In the genomic region with DNA sequence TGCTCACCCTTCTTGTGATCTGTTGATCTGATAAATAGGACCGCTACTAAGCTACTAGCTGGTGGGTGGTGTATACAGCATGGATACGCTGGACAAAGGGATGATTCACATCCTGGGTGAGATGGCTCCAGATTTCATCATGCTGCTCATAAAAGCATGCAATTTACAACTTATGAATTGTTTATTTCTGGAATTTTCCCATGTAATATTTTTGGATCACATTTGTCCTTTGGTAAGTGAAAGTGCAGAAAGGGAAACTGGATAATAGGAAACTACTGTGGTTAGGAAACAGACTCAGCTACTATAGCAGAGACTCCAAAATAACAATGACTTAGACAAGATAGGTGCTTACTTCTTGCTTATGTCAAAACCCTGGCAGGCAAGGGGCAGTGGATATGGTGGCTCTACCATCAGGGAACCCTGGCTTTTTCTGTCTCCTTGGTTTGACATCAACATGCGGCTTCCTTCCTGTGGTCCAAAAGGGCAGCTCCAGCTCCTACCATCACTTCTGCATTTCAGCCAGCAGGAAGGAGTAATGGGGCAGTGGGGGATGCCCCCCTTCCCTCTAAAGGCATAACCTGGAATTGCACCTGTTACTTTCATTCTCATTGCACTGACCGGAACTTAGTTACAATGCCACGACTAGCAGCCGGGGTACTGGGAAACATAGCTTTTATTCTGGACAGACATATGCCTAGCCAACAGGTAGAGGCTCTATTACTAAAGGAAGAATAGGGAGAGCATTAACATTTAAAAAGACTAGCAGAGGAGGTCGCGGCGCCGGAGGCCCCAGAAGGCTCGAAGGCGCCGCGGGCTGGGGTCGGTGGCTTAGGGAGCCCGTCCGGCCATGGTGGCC, we compare ENCODE assay signal across 10 cellular contexts. TPM values are rescaled to one million over a fixed set of nuclear protein-coding genes. Genes with fewer than 3 reads are reported as not detected.
A peak's percentile ranks its signal among the peaks of the same experiment; 100 is the strongest.
DNase-seq lines count a peak whose midpoint lies in the region; ATAC-seq and TF ChIP-seq lines count a peak whose summit lies in the region.
"Had no signal": no experiment of that assay in that cellular context is flagged by ENCODE, and none has a peak within 500 bp of the region (broad histone marks: within the 10 kb centered on the region; RNA-seq: fewer than 3 reads in every experiment).

No MANE protein-coding gene starts in this region.

- TF ChIP-seq CTCF in epithelial cell of proximal tubule (conservative IDR thresholded peaks at IDR 0.05; ENCODE audit: low read depth, low read length): peak; percentile 42
- TF ChIP-seq CTCF in right atrium auricular region (IDR thresholded peaks at IDR 0.05): no peak

- H3K4me3 ChIP-seq in GM23248: 0 out of 2 replicates have a peak overlapping the region, but pooled peaks have one; percentile 4
- no peak overlapping the region for H3K4me3 ChIP-seq in epithelial cell of proximal tubule (ENCODE audit: low read depth, low read length)
- H3K4me3 ChIP-seq in skeletal muscle satellite cell (ENCODE audit: low read length): peak overlapping the region; percentile 33
- H3K4me3 ChIP-seq in right atrium auricular region: no peak overlapping the region

- in situ Hi-C loops in GM23248 (cut with MboI): no loop called here

- H3F3A ChIP-seq in GM23248 (ENCODE audit: insufficient read depth): peaks cover 24% of the 10 kb centered on the region; the same call in 1 of the 2 replicates

- H3K4me1 ChIP-seq in GM23248 (ENCODE audit: insufficient read depth) (peaks cover 17% of the 10 kb centered on the region), skeletal muscle satellite cell (ENCODE audit: control insufficient read depth, insufficient read depth, low read length) (peaks cover 20% of the 10 kb centered on the region), right atrium auricular region (peaks cover 0 to 7% of the 10 kb centered on the region in 2 donors)

- DNase-seq in GM23248 (peak; percentile 87), OCI-M1 (lab: John Stamatoyannopoulos, UW) (peak; percentile 35), epithelial cell of proximal tubule (ENCODE audit: low read depth) (no peak), erythroblast (lab: John Stamatoyannopoulos, UW) (no peak), right atrium auricular region (ENCODE audit: low spot score) (no peak)
- DNase-seq: T-helper 17 cell had no signal

- H3K27ac ChIP-seq in GM23248: peak overlapping the region; percentile 70
- no peak overlapping the region for H3K27ac ChIP-seq in right atrium auricular region
- H3K27ac ChIP-seq: HL-60 had no signal

- H3K4me2 ChIP-seq in GM23248 (ENCODE audit: unreplicated experiment) (peak overlapping the region; percentile 50), skeletal muscle satellite cell (ENCODE audit: low read length) (peak overlapping the region; percentile 69)

- ATAC-seq in HG03342 (IDR thresholded peaks at IDR 0.05; ENCODE audit: unreplicated experiment) (no peak), HG02642 (IDR thresholded peaks at IDR 0.05; ENCODE audit: poor library complexity, unreplicated experiment) (no peak)
- ATAC-seq: T-helper 17 cell had no signal

- no peaks in the 10 kb centered on the region for H3K9me2 ChIP-seq in GM23248 (ENCODE audit: insufficient read depth)

- WGBS in GM23248 (ENCODE audit: low coverage in 1 of 2, low lambda C conversion rate in 2 of 2, missing lambda C conversion rate in 2 of 2), 2 experiments: 78 to 79% methylated on average over 11 to 17 of the region's 17 CpGs

- no peak overlapping the region for H2AFZ ChIP-seq in GM23248

- TF ChIP-seq POLR2A in erythroblast (IDR thresholded peaks at IDR 0.05; ENCODE audit: low read length): no peak

- H4K20me1 ChIP-seq in GM23248 (ENCODE audit: insufficient read depth): no peaks in the 10 kb centered on the region

- H3K36me3 ChIP-seq in GM23248 (ENCODE audit: low read depth) (no peaks in the 10 kb centered on the region), skeletal muscle satellite cell (ENCODE audit: insufficient read depth, low read length) (no peaks in the 10 kb centered on the region), right atrium auricular region (no peaks in the 10 kb centered on the region)

- peak overlapping the region; percentile 54 for H3K9ac ChIP-seq in GM23248
- H3K9ac ChIP-seq in skeletal muscle satellite cell (ENCODE audit: low read depth, low read length): peak overlapping the region; percentile 57

- H3K79me2 ChIP-seq in GM23248 (ENCODE audit: insufficient read depth): no peaks in the 10 kb centered on the region

- H3K27me3 ChIP-seq in GM23248 (replicated peaks; ENCODE audit: insufficient read depth) (no peaks in the 10 kb centered on the region), skeletal muscle satellite cell (ENCODE audit: control insufficient read depth, insufficient read depth, low read length) (no peaks in the 10 kb centered on the region), right atrium auricular region (no peaks in the 10 kb centered on the region)

- H3K9me3 ChIP-seq in GM23248 (ENCODE audit: low read depth) (no peaks in the 10 kb centered on the region), skeletal muscle satellite cell (replicated peaks; ENCODE audit: low read length) (no peaks in the 10 kb centered on the region), right atrium auricular region (no peaks in the 10 kb centered on the region)

RNA-seq across cellular contexts. Expression of gene AK2, which starts 13.8 kb away (rescaled TPM):
- total RNA-seq in GM23248 (2014; rRNA removed; shearing (Covaris generic)): 130 and 134 TPM in 2 replicates
- polyA plus RNA-seq in GM23248 (2016; fragmentation: Nextera tagmentation; extraction: Ambion mirVana): 173 and 179 TPM in 2 replicates
- total RNA-seq in epithelial cell of proximal tubule: 237 and 276 TPM in 2 replicates
- total RNA-seq in skeletal muscle satellite cell (2012; rRNA removed): 224 and 288 TPM in 2 replicates
- total RNA-seq in right atrium auricular region: 100 to 1,000 TPM; 120 to 162 TPM

RNA-seq across cellular contexts. Expression of gene AZIN2, which starts 30.5 kb away (rescaled TPM):
- 1.5 and 4.4 TPM in 2 replicates for total RNA-seq in GM23248 (2014; rRNA removed; shearing (Covaris generic))
- 2.8 and 4.4 TPM in 2 replicates for polyA plus RNA-seq in GM23248 (2016; fragmentation: Nextera tagmentation; extraction: Ambion mirVana)
- total RNA-seq in epithelial cell of proximal tubule (0.98 and 9.6 TPM in 2 replicates), right atrium auricular region (1 to 10 TPM; 1.9 to 3.3 TPM)
- total RNA-seq in skeletal muscle satellite cell (2012; rRNA removed): 4.1 and 7.0 TPM in 2 replicates

Comparison
In these comparisons a context has a peak if more than half of its experiments do, and no peak if none do; other contexts are left out.
1. DNase-seq: peak in GM23248 (single experiment) and OCI-M1 (single experiment); none in epithelial cell of proximal tubule (single experiment), erythroblast (0 of 2) and right atrium auricular region (single experiment).
2. H3K4me3 ChIP-seq: peak in GM23248 (single experiment) and skeletal muscle satellite cell (single experiment); none in epithelial cell of proximal tubule (single experiment) and right atrium auricular region (0 of 2).